18 cellular contexts compared by ENCODE assay signal in the genomic region with DNA sequence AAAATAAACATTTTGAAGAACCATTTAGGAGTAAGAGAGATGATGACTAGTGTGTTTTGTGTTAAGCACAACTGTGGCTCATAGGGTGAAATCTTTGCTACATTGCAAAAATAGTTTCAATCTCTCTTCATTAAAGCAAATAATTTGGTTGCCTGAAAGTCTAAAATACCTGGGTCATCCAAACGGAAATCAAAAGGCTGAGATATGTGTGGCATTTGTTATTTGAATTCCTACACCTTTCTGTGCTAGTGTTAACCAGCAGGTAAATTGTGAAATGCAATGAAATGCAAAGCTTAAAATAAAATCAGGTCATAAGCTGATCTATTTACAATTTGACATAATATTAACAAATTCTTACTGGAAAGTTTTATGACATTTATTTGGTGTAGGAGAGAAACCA. TPM values are rescaled to one million over a fixed set of nuclear protein-coding genes. Genes with fewer than 3 reads are reported as not detected.
DNase-seq lines count a peak whose midpoint lies in the region; ATAC-seq and TF ChIP-seq lines count a peak whose summit lies in the region.
"Had no signal": no experiment of that assay in that cellular context is flagged by ENCODE, and none has a peak within 500 bp of the region (broad histone marks: within the 10 kb centered on the region; RNA-seq: fewer than 3 reads in every experiment).

No MANE protein-coding gene starts in this region.

- peaks cover 19% of the 10 kb centered on the region for H3K4me1 Mint-ChIP-seq in neural progenitor cell
- H3K4me1 Mint-ChIP-seq in activated CD8-positive, alpha-beta memory T cell treated with anti-CD3 and anti-CD28 coated beads, Interleukin-2, amount 10 ng/mL, durations not matched to agents 7 days and 5 days: no peaks in the 10 kb centered on the region
- H3K4me1 Mint-ChIP-seq: B cell had no signal

- peak overlapping the region; percentile 28 for H3K4me2 ChIP-seq in PC-9
- no peak overlapping the region for H3K4me2 ChIP-seq in neural progenitor cell
- H3K4me2 ChIP-seq: A549; BLaER1 treated with 17β-estradiol and CSF1 and Interleukin-3, amounts not matched to agents 10 nM and 100 nM had no signal

- POLR2A ChIA-PET in PC-9 (lab: Charles Lee; ENCODE audit: unreplicated experiment): interaction anchor here (0.6 kb wide), 1 partner anchor 30 kb away, joined by 6 read pairs; no protein-coding TSS in a partner anchor

- peaks cover 18% of the 10 kb centered on the region for H3K27me3 ChIP-seq in HUES48 (ENCODE audit: control insufficient read depth, insufficient read depth, low read length)
- H3K27me3 ChIP-seq in PC-9 (ENCODE audit: insufficient read depth, low read depth): no peaks in the 10 kb centered on the region
- no peaks in the 10 kb centered on the region for H3K27me3 ChIP-seq in neural progenitor cell
- H3K27me3 ChIP-seq: BLaER1 treated with 17β-estradiol and CSF1 and Interleukin-3, amounts not matched to agents 10 nM and 100 nM had no signal

- DNase-seq in PC-9: peak in 1 of 2 experiments; percentile 87
- DNase-seq in neural progenitor cell (ENCODE audit: low spot score): no peak
- DNase-seq in activated CD8-positive, alpha-beta memory T cell treated with anti-CD3 and anti-CD28 coated beads, Interleukin-2, amount 10 ng/mL, durations not matched to agents 7 days and 5 days: no peak
- DNase-seq: AML-193; Caco-2; Calu3; CD4-positive, alpha-beta T cell; CD8-positive, alpha-beta T cell; DMS79 treated with DMSO at 0.1 percent for 48 hours; GF-D8 had no signal

- H3K27ac ChIP-seq in HUES48 (ENCODE audit: low read depth, low read length) (peak overlapping the region; percentile 51), PC-9 (peak overlapping the region; percentile 85), neural progenitor cell (no peak overlapping the region)
- H3K27ac ChIP-seq: 22Rv1; A549; BLaER1 treated with 17β-estradiol and CSF1 and Interleukin-3, amounts not matched to agents 10 nM and 100 nM; C4-2B had no signal

- BruUV-seq in PC-9 (replicated peaks; lab: Mats Ljungman, UMichigan): no TSS peak

- H3F3A ChIP-seq in PC-9 (ENCODE audit: insufficient read depth, low read depth) (peaks cover 5% of the 10 kb centered on the region), neural progenitor cell (ENCODE audit: low read depth) (peaks cover 49% of the 10 kb centered on the region)

- H3K79me2 ChIP-seq in PC-9 (ENCODE audit: low read depth) (no peaks in the 10 kb centered on the region), neural progenitor cell (ENCODE audit: low read depth) (no peaks in the 10 kb centered on the region)

- H3K36me3 Mint-ChIP-seq in neural progenitor cell: peaks cover 2% of the 10 kb centered on the region
- no peaks in the 10 kb centered on the region for H3K36me3 Mint-ChIP-seq in activated CD8-positive, alpha-beta memory T cell treated with anti-CD3 and anti-CD28 coated beads, Interleukin-2, amount 10 ng/mL, durations not matched to agents 7 days and 5 days
- H3K36me3 Mint-ChIP-seq: CD8-positive, alpha-beta T cell had no signal

- no peak for TF ChIP-seq CTCF in PC-9 (conservative IDR thresholded peaks at IDR 0.05)
- no peak for TF ChIP-seq CTCF in neural progenitor cell (IDR thresholded peaks at IDR 0.05)

- H3K4me1 ChIP-seq in HUES48 (ENCODE audit: control insufficient read depth, insufficient read depth, low read length) (peaks cover 68% of the 10 kb centered on the region), PC-9 (replicated peaks; ENCODE audit: insufficient read depth) (peaks cover 28% of the 10 kb centered on the region), neural progenitor cell (peaks cover 47% of the 10 kb centered on the region)
- H3K4me1 ChIP-seq: A549; BLaER1 treated with 17β-estradiol and CSF1 and Interleukin-3, amounts not matched to agents 10 nM and 100 nM had no signal

- H3K9ac ChIP-seq in HUES48 (ENCODE audit: low read depth, low read length) (no peak overlapping the region), neural progenitor cell (no peak overlapping the region)
- H3K9ac ChIP-seq: BLaER1 treated with 17β-estradiol and CSF1 and Interleukin-3, amounts not matched to agents 10 nM and 100 nM had no signal

- no peaks in the 10 kb centered on the region for H3K9me2 ChIP-seq in PC-9 (ENCODE audit: insufficient read depth)

- H4K20me1 ChIP-seq in PC-9 (ENCODE audit: insufficient read depth) (no peaks in the 10 kb centered on the region), neural progenitor cell (ENCODE audit: low read depth) (no peaks in the 10 kb centered on the region)
- H4K20me1 ChIP-seq: BLaER1 treated with 17β-estradiol and CSF1 and Interleukin-3, amounts not matched to agents 10 nM and 100 nM had no signal

- H2AFZ ChIP-seq in PC-9: no peak overlapping the region
- peak overlapping the region; percentile 58 for H2AFZ ChIP-seq in neural progenitor cell (replicated peaks)

- intact Hi-C loops in PC-9 (cut with micrococcal nuclease; ENCODE audit: unreplicated experiment): loop anchor here (10.0 kb wide), 1 partner anchor 165 kb away; no protein-coding TSS in a partner anchor

- H3K27ac Mint-ChIP-seq in neural progenitor cell: no peak overlapping the region
- no peak overlapping the region for H3K27ac Mint-ChIP-seq in activated CD8-positive, alpha-beta memory T cell treated with anti-CD3 and anti-CD28 coated beads, Interleukin-2, amount 10 ng/mL, durations not matched to agents 7 days and 5 days
- H3K27ac Mint-ChIP-seq: B cell; CD4-positive, alpha-beta T cell; CD8-positive, alpha-beta T cell had no signal

- H3K4me3 ChIP-seq in HUES48 (ENCODE audit: low read depth, low read length) (no peak overlapping the region), PC-9 (no peak overlapping the region), neural progenitor cell (no peak overlapping the region)
- H3K4me3 ChIP-seq: A549; BLaER1 treated with 17β-estradiol and CSF1 and Interleukin-3, amounts not matched to agents 10 nM and 100 nM had no signal

- H3K36me3 ChIP-seq in HUES48 (ENCODE audit: control insufficient read depth, insufficient read depth, low read length) (no peaks in the 10 kb centered on the region), PC-9 (ENCODE audit: low read depth) (no peaks in the 10 kb centered on the region), neural progenitor cell (no peaks in the 10 kb centered on the region)
- H3K36me3 ChIP-seq: BLaER1 treated with 17β-estradiol and CSF1 and Interleukin-3, amounts not matched to agents 10 nM and 100 nM had no signal

- H3K27me3 Mint-ChIP-seq in neural progenitor cell (ENCODE audit: insufficient read depth, low read depth): peaks cover 4% of the 10 kb centered on the region
- H3K27me3 Mint-ChIP-seq in activated CD8-positive, alpha-beta memory T cell treated with anti-CD3 and anti-CD28 coated beads, Interleukin-2, amount 10 ng/mL, durations not matched to agents 7 days and 5 days: no peaks in the 10 kb centered on the region
- H3K27me3 Mint-ChIP-seq: B cell; CD4-positive, alpha-beta T cell had no signal

- ATAC-seq in HG03460 (IDR thresholded peaks at IDR 0.05; ENCODE audit: unreplicated experiment): no peak
- ATAC-seq in activated CD8-positive, alpha-beta memory T cell treated with anti-CD3 and anti-CD28 coated beads, Interleukin-2, amount 10 ng/mL, durations not matched to agents 7 days and 5 days: no peak
- ATAC-seq in SK-N-SH treated with all-trans-retinoic acid at 6 μM for 48 hours: no peak
- ATAC-seq: A549; CD8-positive, alpha-beta T cell had no signal

- peaks cover 2% of the 10 kb centered on the region for H3K9me3 Mint-ChIP-seq in neural progenitor cell
- H3K9me3 Mint-ChIP-seq in activated CD8-positive, alpha-beta memory T cell treated with anti-CD3 and anti-CD28 coated beads, Interleukin-2, amount 10 ng/mL, durations not matched to agents 7 days and 5 days (ENCODE audit: low read depth): peaks cover 5% of the 10 kb centered on the region

- no peak overlapping the region for H3K4me3 Mint-ChIP-seq in neural progenitor cell
- no peak overlapping the region for H3K4me3 Mint-ChIP-seq in activated CD8-positive, alpha-beta memory T cell treated with anti-CD3 and anti-CD28 coated beads, Interleukin-2, amount 10 ng/mL, durations not matched to agents 7 days and 5 days
- H3K4me3 Mint-ChIP-seq: B cell; CD4-positive, alpha-beta T cell; CD8-positive, alpha-beta T cell had no signal

- CTCF ChIA-PET in PC-9 (lab: Charles Lee): no interaction called here
- CTCF ChIA-PET in activated CD8-positive, alpha-beta memory T cell treated with anti-CD3 and anti-CD28 coated beads, Interleukin-2, amount 10 ng/mL, durations not matched to agents 7 days and 5 days (lab: Charles Lee): no interaction called here

- H3K9me3 ChIP-seq in HUES48 (ENCODE audit: control insufficient read depth, insufficient read depth, low read length) (no peaks in the 10 kb centered on the region), PC-9 (ENCODE audit: insufficient read depth, low read depth) (no peaks in the 10 kb centered on the region; the same call in 1 of the 2 replicates), neural progenitor cell (ENCODE audit: low read depth) (no peaks in the 10 kb centered on the region)
- H3K9me3 ChIP-seq: A549; BLaER1 treated with 17β-estradiol and CSF1 and Interleukin-3, amounts not matched to agents 10 nM and 100 nM; Caco-2 had no signal

TF ChIP-seq in SK-N-SH treated with all-trans-retinoic acid at 6 μM for 48 hours, 23 proteins besides CTCF, POLR2A, EP300 and RAD21 (continues in another document):
- TF ChIP-seq TCF4 (CRISPR knock-in tag; IDR thresholded peaks at IDR 0.05; ENCODE audit: borderline replicate concordance) (no peak), ISL1 (CRISPR knock-in tag; IDR thresholded peaks at IDR 0.05) (no peak), ZNF565 (CRISPR knock-in tag; conservative IDR thresholded peaks at IDR 0.05; ENCODE audit: low read depth) (no peak), RARB (CRISPR knock-in tag; IDR thresholded peaks at IDR 0.05) (no peak), ZNF70 (CRISPR knock-in tag; IDR thresholded peaks at IDR 0.05) (no peak)
- TF ChIP-seq, protein P1, sequence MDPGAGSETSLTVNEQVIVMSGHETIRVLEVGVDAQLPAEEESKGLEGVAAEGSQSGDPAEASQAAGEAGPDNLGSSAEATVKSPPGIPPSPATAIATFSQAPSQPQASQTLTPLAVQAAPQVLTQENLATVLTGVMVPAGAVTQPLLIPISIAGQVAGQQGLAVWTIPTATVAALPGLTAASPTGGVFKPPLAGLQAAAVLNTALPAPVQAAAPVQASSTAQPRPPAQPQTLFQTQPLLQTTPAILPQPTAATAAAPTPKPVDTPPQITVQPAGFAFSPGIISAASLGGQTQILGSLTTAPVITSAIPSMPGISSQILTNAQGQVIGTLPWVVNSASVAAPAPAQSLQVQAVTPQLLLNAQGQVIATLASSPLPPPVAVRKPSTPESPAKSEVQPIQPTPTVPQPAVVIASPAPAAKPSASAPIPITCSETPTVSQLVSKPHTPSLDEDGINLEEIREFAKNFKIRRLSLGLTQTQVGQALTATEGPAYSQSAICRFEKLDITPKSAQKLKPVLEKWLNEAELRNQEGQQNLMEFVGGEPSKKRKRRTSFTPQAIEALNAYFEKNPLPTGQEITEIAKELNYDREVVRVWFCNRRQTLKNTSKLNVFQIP (CRISPR knock-in tag; IDR thresholded peaks at IDR 0.05; ENCODE audit: borderline replicate concordance, low read depth): no peak

RNA-seq across cellular contexts. Expression of gene SEMA3E, which starts 40.9 kb away (rescaled TPM):
- total RNA-seq in PC-9 (2021) (1.8 and 2.1 TPM in 2 replicates), neural progenitor cell (ENCODE audit: low replicate concordance) (2.0 and 5.5 TPM in 2 replicates)
- total RNA-seq in activated CD8-positive, alpha-beta memory T cell treated with anti-CD3 and anti-CD28 coated beads, Interleukin-2, amount 10 ng/mL, durations not matched to agents 7 days and 5 days: not detected
- total RNA-seq: B cell; CD4-positive, alpha-beta T cell; CD8-positive, alpha-beta T cell had no signal
